ENCODE assay signal across 28 cellular contexts in genomic region chr11:27238811-27239210, GRCh38.
"Had no signal": no experiment of that assay in that cellular context is flagged by ENCODE, and none has a peak within 500 bp of the region (broad histone marks: within the 10 kb centered on the region; RNA-seq: fewer than 3 reads in every experiment).

No MANE protein-coding gene starts in this region.

- H3K27ac Mint-ChIP-seq: activated B cell treated with CpG ODN at 0.5 μM for 24 hours; activated CD4-positive, alpha-beta T cell treated with anti-CD3 and anti-CD28 coated beads, Interleukin-2, amount 10 ng/mL, durations not matched to agents 24 days and 14 days; activated CD8-positive, alpha-beta memory T cell treated with anti-CD3 and anti-CD28 coated beads, Interleukin-2, amount 10 ng/mL, durations not matched to agents 7 days and 5 days; activated naive CD4-positive, alpha-beta T cell treated with anti-CD3 and anti-CD28 coated beads, Interleukin-2, amount 50 U/mL, for 72 hours; activated naive CD8-positive, alpha-beta T cell treated with anti-CD3 and anti-CD28 coated beads, Interleukin-2, amount 50 U/mL, for 24 hours; activated T-cell treated with anti-CD3 and anti-CD28 coated beads, Interleukin-2, amount 50 U/mL, for 24 hours; activated T-helper 1 cell treated with anti-CD3 and anti-CD28 coated beads, Interleukin-12 subunit alpha, Interleukin-12 subunit beta, Interleukin-2, Interleukin-4 antibody, amounts not matched to agents 30 ng/mL and 10 ng/mL and 1 ng/mL, durations not matched to agents 14 hours and 24 hours and 36 hours; T-cell had no signal

- H3K9me3 ChIP-seq: MG63, Peyer's patch had no signal

- H3K27me3 ChIP-seq: brain microvascular endothelial cell, cardiac muscle cell, MG63, Peyer's patch had no signal

- H3K27ac ChIP-seq: brain microvascular endothelial cell, cardiac muscle cell, KMS-11, Peyer's patch, RWPE1 had no signal

- H3K4me2 ChIP-seq: KMS-11 had no signal

- H3K36me3 ChIP-seq: brain microvascular endothelial cell, cardiac muscle cell, MG63, Peyer's patch had no signal

- H3K36me3 Mint-ChIP-seq: activated CD8-positive, alpha-beta memory T cell treated with anti-CD3 and anti-CD28 coated beads, Interleukin-2, amount 10 ng/mL, durations not matched to agents 7 days and 5 days; activated naive CD4-positive, alpha-beta T cell treated with anti-CD3 and anti-CD28 coated beads, Interleukin-2, amount 50 U/mL, for 72 hours; T-cell had no signal

- DNase-seq: activated B cell treated with CpG ODN at 0.5 μM for 24 hours; activated CD4-positive, alpha-beta T cell treated with anti-CD3 and anti-CD28 coated beads for 1 hour; activated CD4-positive, alpha-beta T cell treated with anti-CD3 and anti-CD28 coated beads, Interleukin-2, amount 10 ng/mL, durations not matched to agents 24 days and 14 days; activated CD4-positive, alpha-beta T cell treated with anti-CD3 and anti-CD28 coated beads, Interleukin-2, amount 50 U/mL, for 48 hours; activated CD8-positive, alpha-beta memory T cell treated with anti-CD3 and anti-CD28 coated beads, Interleukin-2, amount 10 ng/mL, durations not matched to agents 7 days and 5 days; activated effector memory CD4-positive, alpha-beta T cell treated with Interleukin-2 at 50 U/mL for 16 hours; activated naive CD4-positive, alpha-beta T cell treated with Interleukin-2 at 50 U/mL for 16 hours; activated naive CD8-positive, alpha-beta T cell treated with anti-CD3 and anti-CD28 coated beads, Interleukin-2, amount 50 U/mL, for 24 hours; activated T-cell treated with anti-CD3 and anti-CD28 coated beads, Interleukin-2, amount 50 U/mL, for 24 hours; amniotic stem cell; brain microvascular endothelial cell; MG63; MV-4-11; NCI-H1417 treated with DMSO at 0.1 percent for 48 hours; NCI-H1694; NCI-H2029; NCI-H510A; NCI-H526 treated with DMSO at 0.1 percent for 48 hours; NCI-H82; Peyer's patch; T-cell; T-helper 2 cell; T1000 had no signal

- H3K9ac ChIP-seq: KMS-11 had no signal

- H3K4me1 Mint-ChIP-seq: activated CD4-positive, alpha-beta T cell treated with anti-CD3 and anti-CD28 coated beads, Interleukin-2, amount 10 ng/mL, durations not matched to agents 24 days and 14 days; activated CD8-positive, alpha-beta memory T cell treated with anti-CD3 and anti-CD28 coated beads, Interleukin-2, amount 10 ng/mL, durations not matched to agents 7 days and 5 days; activated naive CD8-positive, alpha-beta T cell treated with anti-CD3 and anti-CD28 coated beads, Interleukin-2, amount 50 U/mL, for 24 hours; T-cell had no signal

- H3K9me3 Mint-ChIP-seq: activated B cell treated with CpG ODN at 0.5 μM for 24 hours; activated CD4-positive, alpha-beta T cell treated with anti-CD3 and anti-CD28 coated beads, Interleukin-2, amount 10 ng/mL, durations not matched to agents 24 days and 14 days; activated naive CD4-positive, alpha-beta T cell treated with anti-CD3 and anti-CD28 coated beads, Interleukin-2, amount 50 U/mL, for 72 hours; activated naive CD8-positive, alpha-beta T cell treated with anti-CD3 and anti-CD28 coated beads, Interleukin-2, amount 50 U/mL, for 24 hours; activated T-cell treated with anti-CD3 and anti-CD28 coated beads, Interleukin-2, amount 50 U/mL, for 24 hours; activated T-helper 1 cell treated with anti-CD3 and anti-CD28 coated beads, Interleukin-12 subunit alpha, Interleukin-12 subunit beta, Interleukin-2, Interleukin-4 antibody, amounts not matched to agents 30 ng/mL and 10 ng/mL and 1 ng/mL, durations not matched to agents 14 hours and 24 hours and 36 hours; T-cell had no signal

- H3K4me3 Mint-ChIP-seq: activated B cell treated with CpG ODN at 0.5 μM for 24 hours; activated CD4-positive, alpha-beta T cell treated with anti-CD3 and anti-CD28 coated beads, Interleukin-2, amount 10 ng/mL, durations not matched to agents 24 days and 14 days; activated CD8-positive, alpha-beta memory T cell treated with anti-CD3 and anti-CD28 coated beads, Interleukin-2, amount 10 ng/mL, durations not matched to agents 7 days and 5 days; activated naive CD8-positive, alpha-beta T cell treated with anti-CD3 and anti-CD28 coated beads, Interleukin-2, amount 50 U/mL, for 24 hours; activated T-cell treated with anti-CD3 and anti-CD28 coated beads, Interleukin-2, amount 50 U/mL, for 24 hours; activated T-helper 1 cell treated with anti-CD3 and anti-CD28 coated beads, Interleukin-12 subunit alpha, Interleukin-12 subunit beta, Interleukin-2, Interleukin-4 antibody, amounts not matched to agents 30 ng/mL and 10 ng/mL and 1 ng/mL, durations not matched to agents 14 hours and 24 hours and 36 hours; T-cell had no signal

- ATAC-seq: activated CD8-positive, alpha-beta memory T cell treated with anti-CD3 and anti-CD28 coated beads, Interleukin-2, amount 10 ng/mL, durations not matched to agents 7 days and 5 days; activated naive CD4-positive, alpha-beta T cell treated with anti-CD3 and anti-CD28 coated beads, Interleukin-2, amount 50 U/mL, for 72 hours; activated naive CD8-positive, alpha-beta T cell treated with anti-CD3 and anti-CD28 coated beads, Interleukin-2, amount 50 U/mL, for 24 hours; T-cell had no signal

- H3K4me3 ChIP-seq: cardiac muscle cell, MG63, Peyer's patch had no signal
